22 cellular contexts compared by ENCODE assay signal in the genomic region with DNA sequence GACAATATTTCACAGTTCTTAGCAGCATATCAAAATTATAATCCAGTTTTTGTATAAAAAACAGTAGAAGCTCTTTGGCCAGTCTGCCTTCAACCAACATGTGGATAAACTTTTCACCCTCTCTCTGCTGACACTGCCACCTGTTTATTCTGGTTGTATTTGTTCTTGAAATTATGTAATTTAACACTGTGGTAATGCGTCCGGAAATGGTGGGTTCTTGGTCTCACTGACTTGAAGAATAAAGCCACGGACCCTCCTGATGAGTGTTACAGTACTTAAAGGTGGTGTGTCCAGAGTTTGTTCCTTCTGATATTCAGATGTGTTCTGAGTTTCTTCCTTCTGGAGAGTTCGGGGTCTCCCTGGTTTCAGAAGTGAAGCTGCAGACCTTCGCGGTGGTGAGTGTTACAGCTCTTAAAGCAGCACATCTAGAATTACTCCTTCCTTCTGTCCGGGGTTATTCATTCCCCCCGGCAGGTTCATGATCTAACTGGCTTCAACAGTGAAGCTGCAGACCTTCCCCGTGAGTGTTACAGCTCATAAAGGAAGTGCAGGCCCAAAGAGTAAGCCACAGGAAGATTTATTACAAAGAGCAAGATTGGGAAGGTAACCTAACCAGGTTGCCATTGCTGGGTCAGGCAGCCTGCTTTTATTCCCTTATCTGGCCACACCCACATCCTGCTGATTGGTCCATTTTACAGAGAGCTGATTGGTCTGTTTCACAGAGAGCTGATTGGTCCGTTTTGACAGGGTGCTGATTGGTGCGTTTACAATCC. TPM values are rescaled to one million over a fixed set of nuclear protein-coding genes. Genes with fewer than 3 reads are reported as not detected.
"Had no signal": no experiment of that assay in that cellular context is flagged by ENCODE, and none has a peak within 500 bp of the region (broad histone marks: within the 10 kb centered on the region; RNA-seq: fewer than 3 reads in every experiment).

No MANE protein-coding gene starts in this region.

- FAIRE-seq: islet of Langerhans, urothelium cell line had no signal

- ATAC-seq: body of pancreas; heart left ventricle; left lobe of liver; stimulated activated effector memory CD8-positive, alpha-beta T cell treated with anti-CD3 and anti-CD28 coated beads, Interleukin-12 subunit alpha, Interleukin-12 subunit beta, amount 100 ng/mL, for 72 hours had no signal

- H3K4me1 ChIP-seq: body of pancreas, heart left ventricle, tibial artery had no signal

- H3K27ac ChIP-seq: body of pancreas, heart left ventricle, tibial artery had no signal

- H3K36me3 ChIP-seq: heart left ventricle, tibial artery had no signal

- H3K4me3 ChIP-seq: body of pancreas, heart left ventricle, tibial artery had no signal

- H3K27me3 ChIP-seq: body of pancreas, heart left ventricle, tibial artery had no signal

- DNase-seq: activated CD4-positive, alpha-beta T cell treated with anti-CD3 and anti-CD28 coated beads, Interleukin-2, amount 50 U/mL, for 48 hours; activated CD4-positive, CD25-positive, alpha-beta regulatory T cell treated with anti-CD3 and anti-CD28 coated beads, Interleukin-2, amount 50 U/mL, for 72 hours; activated naive CD4-positive, alpha-beta T cell treated with anti-CD3 and anti-CD28 coated beads, Interleukin-2, amount 50 U/mL, for 16 hours; body of pancreas; central memory CD4-positive, alpha-beta T cell; cortex of kidney; effector CD4-positive, alpha-beta T cell; foreskin melanocyte; heart left ventricle; mammary epithelial cell; nucleus accumbens; posterior cingulate gyrus; retina; tibial artery had no signal

- H3K9me3 ChIP-seq: body of pancreas had no signal

RNA-seq across cellular contexts. Expression of gene FAM184B, which starts 15.7 kb away (rescaled TPM):
- total RNA-seq: activated T-helper 2 cell treated with anti-CD3 and anti-CD28 coated beads, Interferon-gamma antibody, Interleukin-2, Interleukin-4, amounts not matched to agents 10 μg/mL and 5 μg/mL and 100 μg/mL, durations not matched to agents 14 hours and 24 hours and 36 hours; body of pancreas; fibroblast of lung; left lobe of liver; mucosa of gallbladder; T-helper 1 cell treated with Interleukin-12 subunit alpha and Interleukin-12 subunit beta and Interleukin-4 antibody, amounts not matched to agents 30 ng/mL and 1 ng/mL, for 36 hours had no signal
- polyA plus RNA-seq: fibroblast of lung had no signal
